In the genomic region with DNA sequence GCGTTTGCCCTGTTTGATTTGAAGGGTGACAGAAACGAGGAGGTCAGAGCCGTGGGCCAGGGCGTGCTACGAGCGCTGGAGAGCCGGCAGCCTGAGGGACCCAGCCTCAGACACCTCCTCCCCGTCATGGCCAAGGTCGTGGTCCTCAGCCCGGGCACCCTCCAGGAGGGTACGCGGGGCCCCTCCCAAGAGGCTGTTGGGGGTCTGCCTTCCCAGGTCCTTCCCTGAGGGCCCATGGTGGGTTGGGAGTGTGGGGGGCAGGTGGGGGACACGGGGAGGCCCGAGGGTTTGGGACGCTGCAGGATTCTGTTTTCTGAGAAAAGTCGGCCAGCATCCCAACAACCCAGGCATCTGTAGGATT, we compare ENCODE assay signal across 21 cellular contexts.
"Had no signal": no experiment of that assay in that cellular context is flagged by ENCODE, and none has a peak within 500 bp of the region (broad histone marks: within the 10 kb centered on the region; RNA-seq: fewer than 3 reads in every experiment).

No MANE protein-coding gene starts in this region.

- ATAC-seq: PC-3 had no signal

- H3K27me3 ChIP-seq: MG63 had no signal

- DNase-seq: Karpas-422, KG1, MG63, NCI-H1092, NCI-H1105 treated with DMSO at 0.1 percent for 48 hours, NCI-H1417 treated with DMSO at 0.1 percent for 48 hours, NCI-H146, NCI-H1694 treated with DMSO at 0.1 percent for 48 hours, NCI-H1930, NCI-H2081, NCI-H2107, NCI-H226, NCI-H446, NCI-H510A, NCI-H524 treated with DMSO at 0.1 percent for 48 hours, NCI-H69, NCI-H774, PC-3, SHP77, SK-N-SH had no signal

- H3K4me3 ChIP-seq: MG63 had no signal

- H3K27ac ChIP-seq: RWPE1 had no signal

- H3K9me3 ChIP-seq: MG63, SK-N-SH had no signal
